ENCODE assay signal across 8 cellular contexts in genomic region chr2:131492418-131493198, GRCh38. TPM values are rescaled to one million over a fixed set of nuclear protein-coding genes. Genes with fewer than 3 reads are reported as not detected.
A peak's percentile ranks its signal among the peaks of the same experiment; 100 is the strongest.
DNase-seq lines count a peak whose midpoint lies in the region; ATAC-seq and TF ChIP-seq lines count a peak whose summit lies in the region.

No MANE protein-coding gene starts in this region.

- DNase-seq in BJ (ENCODE audit: low read depth) = peak; percentile 34
- DNase-seq in NCI-H446 treated with DMSO at 0.1 percent for 48 hours (lab: John Stamatoyannopoulos, UW) = peak; percentile 75
- DNase-seq in activated CD4-positive, CD25-positive, alpha-beta regulatory T cell treated with anti-CD3 and anti-CD28 coated beads, Interleukin-2, amount 50 U/mL, for 72 hours = peak; percentile 91
- DNase-seq in cerebellar nuclear complex (lab: John Stamatoyannopoulos, UW) = peak; percentile 18 to 83
- peak; percentile 75 for DNase-seq in kidney epithelial cell (ENCODE audit: low read depth)
- peak; percentile 95 for DNase-seq in stimulated activated CD4-positive, alpha-beta T cell treated with anti-CD3 and anti-CD28 coated beads, Interleukin-15, amount 100 ng/mL, for 24 hours

- CTCF ChIA-PET in BJ (lab: Yijun Ruan, JAX) = interaction anchor here (0.8 to 2.6 kb wide), 15 partner anchors 10 to 339 kb away, joined by 3 to 15 read pairs (median 4); partner anchors contain the start of gene CCDC74A

- H3K27me3 ChIP-seq in BJ (ENCODE audit: control insufficient read depth, insufficient read depth, low read length) (no peaks in the 10 kb centered on the region), kidney epithelial cell (ENCODE audit: control insufficient read depth, insufficient read depth, low read length) (no peaks in the 10 kb centered on the region)

- H3K36me3 ChIP-seq in BJ (ENCODE audit: control insufficient read depth, insufficient read depth, low read length) (peaks cover 6% of the 10 kb centered on the region; the same call in 1 of the 2 replicates), kidney epithelial cell (ENCODE audit: control insufficient read depth, insufficient read depth, low read length) (no peaks in the 10 kb centered on the region)

- H3K4me3 ChIP-seq in BJ (ENCODE audit: low read depth, low read length) = peak overlapping the region; percentile 95
- peak overlapping the region; percentile 97 for H3K4me3 ChIP-seq in kidney epithelial cell (ENCODE audit: low read depth, low read length)

- ATAC-seq in HG03432 (IDR thresholded peaks at IDR 0.05; ENCODE audit: unreplicated experiment) = peak; percentile 78

- POLR2A ChIA-PET in BJ (lab: Charles Lee) = no interaction called here

- TF ChIP-seq POLR2A in GM19193 (IDR thresholded peaks at IDR 0.05; ENCODE audit: extremely low read depth, insufficient read depth, insufficient read length) = peak; percentile 46

- TF ChIP-seq CTCF in BJ (IDR thresholded peaks at IDR 0.05; ENCODE audit: insufficient read depth, low read depth, low read length) = peak; percentile 89
- TF ChIP-seq CTCF in kidney epithelial cell (IDR thresholded peaks at IDR 0.05; ENCODE audit: insufficient read depth, low read length, poor library complexity, severe bottlenecking) = peak; percentile 91

RNA-seq across cellular contexts. Expression of gene MZT2A, which starts 0.4 kb away (rescaled TPM):
- polyA plus RNA-seq in BJ (2011; rRNA removed) = 60.4 and 114 TPM in 2 replicates
- 11.5 and 19.7 TPM in 2 replicates for polyA minus RNA-seq in BJ (2011; rRNA and poly(A)+ RNA removed)
- 257 and 285 TPM in 2 replicates for total RNA-seq in kidney epithelial cell

RNA-seq across cellular contexts. Expression of gene TUBA3D, which starts 16.7 kb away (rescaled TPM):
- not detected in 2 replicates for polyA plus RNA-seq in BJ (2011; rRNA removed)
- not detected in 2 replicates for polyA minus RNA-seq in BJ (2011; rRNA and poly(A)+ RNA removed)
- total RNA-seq in kidney epithelial cell = not detected in 2 replicates

RNA-seq across cellular contexts. Expression of gene CCDC74A, which starts 35.1 kb away (rescaled TPM):
- 9.2 and 14.1 TPM in 2 replicates for polyA plus RNA-seq in BJ (2011; rRNA removed)
- polyA minus RNA-seq in BJ (2011; rRNA and poly(A)+ RNA removed) = 2.7 and 3.7 TPM in 2 replicates
- 24.2 and 33.3 TPM in 2 replicates for total RNA-seq in kidney epithelial cell

Comparison
In these comparisons a context has a peak if more than half of its experiments do, and no peak if none do; other contexts are left out.
1. Peak in every context shown above with its lines: DNase-seq, ATAC-seq and H3K4me3 ChIP-seq.
2. DNase-seq: peak in every context shown above with its lines; median percentile 95 in stimulated activated CD4-positive, alpha-beta T cell treated with anti-CD3 and anti-CD28 coated beads, Interleukin-15, amount 100 ng/mL, for 24 hours; 91 in activated CD4-positive, CD25-positive, alpha-beta regulatory T cell treated with anti-CD3 and anti-CD28 coated beads, Interleukin-2, amount 50 U/mL, for 72 hours; 75 in NCI-H446 treated with DMSO at 0.1 percent for 48 hours; 75 in kidney epithelial cell; 50 in cerebellar nuclear complex; 34 in BJ.